In the genomic region with DNA sequence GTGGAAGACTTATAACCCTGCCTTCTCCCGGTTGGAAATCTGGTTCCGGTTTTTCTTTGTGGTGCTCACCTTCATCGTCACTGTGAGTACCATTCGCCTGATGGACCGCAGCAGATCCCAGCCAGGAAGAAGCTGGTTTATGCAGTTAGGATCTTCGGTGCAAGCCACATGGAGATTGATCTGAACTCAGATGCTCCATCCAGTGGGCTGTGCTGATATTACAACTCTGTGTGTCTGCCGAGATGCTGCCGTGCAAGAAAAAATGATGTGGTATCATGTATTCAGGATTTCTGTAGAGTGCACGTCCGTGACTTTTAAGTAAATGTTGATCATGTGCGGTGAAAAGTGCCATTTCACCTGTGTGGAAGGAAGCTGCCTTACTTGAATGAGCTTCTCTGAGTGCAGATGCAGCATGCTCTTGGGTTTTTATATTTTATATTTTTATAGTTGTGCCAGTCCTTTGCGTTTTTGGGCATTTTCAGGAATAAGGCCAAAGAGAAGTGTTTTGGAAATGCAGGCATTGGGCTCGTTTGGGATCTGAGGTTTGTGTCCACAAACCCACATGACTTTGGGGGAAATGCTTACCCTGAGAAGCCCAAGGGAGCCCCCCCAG, we compare ENCODE assay signal across 8 cellular contexts. TPM values are rescaled to one million over a fixed set of nuclear protein-coding genes. Genes with fewer than 3 reads are reported as not detected.
DNase-seq lines count a peak whose midpoint lies in the region; ATAC-seq and TF ChIP-seq lines count a peak whose summit lies in the region.

No MANE protein-coding gene starts in this region.

- no peaks in the 10 kb centered on the region for H3K4me1 Mint-ChIP-seq in activated CD8-positive, alpha-beta T cell treated with anti-CD3 and anti-CD28 coated beads for 36 hours (ENCODE audit: low read depth)
- H3K4me1 Mint-ChIP-seq in endodermal cell (no peaks in the 10 kb centered on the region), mesothelial cell of epicardium (peaks cover 2% of the 10 kb centered on the region)

- H3K4me1 ChIP-seq in endodermal cell (ENCODE audit: control insufficient read depth, insufficient read depth, low read length): peaks cover 7% of the 10 kb centered on the region

- no peak overlapping the region for H3K27ac Mint-ChIP-seq in activated CD8-positive, alpha-beta T cell treated with anti-CD3 and anti-CD28 coated beads for 36 hours
- H3K27ac Mint-ChIP-seq in endodermal cell (no peak overlapping the region), mesothelial cell of epicardium (no peak overlapping the region)

- DNase-seq in HCEC 1CT: peak; percentile 55
- peak; percentile 63 for DNase-seq in NCI-H748 (lab: John Stamatoyannopoulos, UW; ENCODE audit: unreplicated experiment)
- peak; percentile 75 for DNase-seq in activated CD8-positive, alpha-beta T cell treated with anti-CD3 and anti-CD28 coated beads for 36 hours
- DNase-seq in endodermal cell: peak; percentile 93
- peak in 1 of 2 experiments; percentile 68 for DNase-seq in mesothelial cell of epicardium (ENCODE audit: low spot score in 2 of 2, unreplicated experiment in 2 of 2)
- DNase-seq in stimulated activated CD8-positive, alpha-beta memory T cell treated with anti-CD3 and anti-CD28 coated beads, Interleukin-4, amount 100 ng/mL, for 48 hours: peak; percentile 74

- POLR2A ChIA-PET in activated CD8-positive, alpha-beta T cell treated with anti-CD3 and anti-CD28 coated beads for 36 hours (lab: Charles Lee): no interaction called here

- peaks cover 59% of the 10 kb centered on the region for H3K36me3 ChIP-seq in endodermal cell (ENCODE audit: control insufficient read depth, insufficient read depth, low read length)

- CTCF ChIA-PET in activated CD8-positive, alpha-beta T cell treated with anti-CD3 and anti-CD28 coated beads for 36 hours (lab: Charles Lee): interaction anchor here (0.7 to 5.1 kb wide), 19 partner anchors 10 to 430 kb away, joined by 3 to 49 read pairs (median 5); a partner anchor contains a TSS

- no peaks in the 10 kb centered on the region for H3K9me3 Mint-ChIP-seq in activated CD8-positive, alpha-beta T cell treated with anti-CD3 and anti-CD28 coated beads for 36 hours
- no peaks in the 10 kb centered on the region for H3K9me3 Mint-ChIP-seq in endodermal cell
- no peaks in the 10 kb centered on the region for H3K9me3 Mint-ChIP-seq in mesothelial cell of epicardium

- peak; percentile 80 for ATAC-seq in activated CD8-positive, alpha-beta T cell treated with anti-CD3 and anti-CD28 coated beads for 36 hours
- no peak for ATAC-seq in HG02973 (IDR thresholded peaks at IDR 0.05; ENCODE audit: unreplicated experiment)

- peaks cover 39% of the 10 kb centered on the region for H3K36me3 Mint-ChIP-seq in activated CD8-positive, alpha-beta T cell treated with anti-CD3 and anti-CD28 coated beads for 36 hours (ENCODE audit: low read depth)
- H3K36me3 Mint-ChIP-seq in endodermal cell (ENCODE audit: low read depth): peaks cover 48% of the 10 kb centered on the region
- H3K36me3 Mint-ChIP-seq in mesothelial cell of epicardium: peaks cover 19% of the 10 kb centered on the region

- H3K4me3 ChIP-seq in endodermal cell (ENCODE audit: low read length): no peak overlapping the region

- no peaks in the 10 kb centered on the region for H3K27me3 ChIP-seq in endodermal cell (ENCODE audit: control insufficient read depth, insufficient read depth, low read length, poor library complexity, severe bottlenecking)

- 79 to 82% methylated on average over 10 to 13 of the region's 13 CpGs for WGBS in endodermal cell (ENCODE audit: insufficient coverage in 1 of 2, insufficient read length in 1 of 2), 2 experiments

- H3K27me3 Mint-ChIP-seq in activated CD8-positive, alpha-beta T cell treated with anti-CD3 and anti-CD28 coated beads for 36 hours: no peaks in the 10 kb centered on the region
- H3K27me3 Mint-ChIP-seq in endodermal cell (ENCODE audit: insufficient read depth) (no peaks in the 10 kb centered on the region), mesothelial cell of epicardium (ENCODE audit: low read depth) (no peaks in the 10 kb centered on the region)

- no peak overlapping the region for H3K27ac ChIP-seq in C4-2B
- no peak overlapping the region for H3K27ac ChIP-seq in endodermal cell (ENCODE audit: low read depth, low read length)

- H3K4me3 Mint-ChIP-seq in activated CD8-positive, alpha-beta T cell treated with anti-CD3 and anti-CD28 coated beads for 36 hours: no peak overlapping the region
- H3K4me3 Mint-ChIP-seq in endodermal cell (no peak overlapping the region), mesothelial cell of epicardium (no peak overlapping the region)

- intact Hi-C loops in activated CD8-positive, alpha-beta T cell treated with anti-CD3 and anti-CD28 coated beads for 36 hours (cut with micrococcal nuclease): loop anchor here (10.0 kb wide), 1 partner anchor 391 kb away; no protein-coding TSS in a partner anchor

- H3K9me3 ChIP-seq in endodermal cell (ENCODE audit: control insufficient read depth, low read length): no peaks in the 10 kb centered on the region

- peak; percentile 40 for TF ChIP-seq CTCF in C4-2B (conservative IDR thresholded peaks at IDR 0.05)
- peak; percentile 85 for TF ChIP-seq CTCF in activated CD8-positive, alpha-beta T cell treated with anti-CD3 and anti-CD28 coated beads for 36 hours (IDR thresholded peaks at IDR 0.05)
- peak; percentile 82 for TF ChIP-seq CTCF in endodermal cell (conservative IDR thresholded peaks at IDR 0.05)
- TF ChIP-seq CTCF in mesothelial cell of epicardium (IDR thresholded peaks at IDR 0.05; ENCODE audit: unreplicated experiment): peak; percentile 72

- no peak overlapping the region for H3K9ac ChIP-seq in endodermal cell (ENCODE audit: extremely low read depth, low read length, poor library complexity, severe bottlenecking)

RNA-seq across cellular contexts. Expression of a gene that starts 39.2 kb away (rescaled TPM):
- total RNA-seq in activated CD8-positive, alpha-beta T cell treated with anti-CD3 and anti-CD28 coated beads for 36 hours: 10 to 100 TPM; 94.3 to 98.3 TPM
- total RNA-seq in endodermal cell (100 to 1,000 TPM; 112 to 148 TPM), mesothelial cell of epicardium (142 to 148 TPM (median 145 TPM) in 3 replicates)
- polyA plus RNA-seq in endodermal cell (2013, experiment 1 of 2): 172 TPM
- 168 TPM for polyA plus RNA-seq in endodermal cell (2013, experiment 2 of 2)

RNA-seq across cellular contexts. Expression of a gene that starts 44.5 kb away (rescaled TPM):
- total RNA-seq in activated CD8-positive, alpha-beta T cell treated with anti-CD3 and anti-CD28 coated beads for 36 hours: 100 to 1,000 TPM; 151 to 163 TPM
- total RNA-seq in endodermal cell: under 1 TPM; 0.58 to 0.79 TPM
- 0.46 TPM for polyA plus RNA-seq in endodermal cell (2013, experiment 1 of 2)
- 0.50 TPM for polyA plus RNA-seq in endodermal cell (2013, experiment 2 of 2)
- total RNA-seq in mesothelial cell of epicardium: 5.4 to 6.1 TPM (median 5.5 TPM) in 3 replicates

RNA-seq across cellular contexts. Expression of a gene that starts 45.5 kb away (rescaled TPM):
- total RNA-seq in activated CD8-positive, alpha-beta T cell treated with anti-CD3 and anti-CD28 coated beads for 36 hours: 10 to 100 TPM; 10.0 to 10.1 TPM
- total RNA-seq in endodermal cell (10 to 100 TPM; 21.2 to 21.8 TPM), mesothelial cell of epicardium (23.6 to 23.9 TPM (median 23.8 TPM) in 3 replicates)
- 20.7 TPM for polyA plus RNA-seq in endodermal cell (2013, experiment 1 of 2)
- polyA plus RNA-seq in endodermal cell (2013, experiment 2 of 2): 18.7 TPM

Comparison
In these comparisons a context has a peak if more than half of its experiments do, and no peak if none do; other contexts are left out.
1. RNA of a gene that starts 44.5 kb away (total RNA-seq): 151 to 163 TPM in activated CD8-positive, alpha-beta T cell treated with anti-CD3 and anti-CD28 coated beads for 36 hours; 5.4 to 6.1 TPM in mesothelial cell of epicardium and 0.58 to 0.79 TPM in endodermal cell; every median in the first group is over 10 times any median in the second.
2. Peak in every context shown above with its lines, with median percentiles within 50 percentile points of each other: CTCF ChIP-seq.